In the genomic region with DNA sequence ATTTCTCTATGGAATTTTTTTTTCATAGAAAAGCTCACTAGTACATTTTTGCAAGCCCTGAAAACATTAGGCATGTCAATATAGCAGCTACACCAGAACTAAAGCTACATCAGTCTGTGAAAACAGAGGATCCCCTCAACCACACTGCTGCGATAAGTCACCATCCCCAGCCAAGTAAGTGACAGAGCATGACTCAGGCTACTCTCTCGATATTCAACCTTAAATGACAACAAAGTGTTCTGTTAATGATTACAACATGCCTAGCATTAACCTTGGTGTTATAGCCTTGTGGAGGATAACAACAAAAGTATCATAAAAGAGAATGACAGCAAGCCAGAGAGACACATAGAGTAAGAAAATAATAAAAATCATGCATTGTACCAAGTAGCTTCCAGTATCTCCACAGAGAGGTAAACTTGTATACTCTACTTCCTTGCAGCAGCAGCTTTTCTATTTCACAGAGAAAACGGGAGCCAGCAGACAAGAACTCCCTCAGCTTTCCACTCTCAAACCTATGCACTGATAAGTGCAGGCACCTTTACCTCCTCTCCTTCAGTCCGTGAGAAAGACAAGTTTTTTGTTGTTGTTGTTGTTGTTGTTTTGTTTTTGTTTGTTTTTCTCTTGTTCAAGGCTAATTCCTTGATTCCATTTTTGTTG, we compare ENCODE assay signal across 13 cellular contexts.
A peak's percentile ranks its signal among the peaks of the same experiment; 100 is the strongest.
DNase-seq lines count a peak whose midpoint lies in the region; ATAC-seq and TF ChIP-seq lines count a peak whose summit lies in the region.
"Had no signal": no experiment of that assay in that cellular context is flagged by ENCODE, and none has a peak within 500 bp of the region (broad histone marks: within the 10 kb centered on the region; RNA-seq: fewer than 3 reads in every experiment).

No MANE protein-coding gene starts in this region.

- H3K4me1 ChIP-seq in liver (ENCODE audit: control insufficient read depth in 4 of 4, insufficient read depth in 4 of 4, low read length in 3 of 4) = peaks cover 0 to 2% (median 0%) of the 10 kb centered on the region in 4 donors

- H3K4me3 ChIP-seq in epithelial cell of esophagus (ENCODE audit: low read length) (no peak overlapping the region), liver (ENCODE audit: low read depth in 1 of 3, low read length in 3 of 3) (no peak overlapping the region)
- H3K4me3 ChIP-seq: cardiac muscle cell had no signal

- peaks cover 2% of the 10 kb centered on the region for H3K4me1 Mint-ChIP-seq in activated CD4-positive, alpha-beta memory T cell treated with anti-CD3 and anti-CD28 coated beads, Interleukin-2, amount 10 ng/mL, durations not matched to agents 7 days and 5 days

- H3K4me3 Mint-ChIP-seq in activated CD4-positive, alpha-beta memory T cell treated with anti-CD3 and anti-CD28 coated beads, Interleukin-2, amount 10 ng/mL, durations not matched to agents 7 days and 5 days = no peak overlapping the region
- H3K4me3 Mint-ChIP-seq: activated T-cell treated with anti-CD3 and anti-CD28 coated beads, Interleukin-2, amount 50 U/mL, for 4 hours; H9 had no signal

- no peak overlapping the region for H3K27ac ChIP-seq in liver (ENCODE audit: low read depth in 1 of 2, low read length in 2 of 2)
- H3K27ac ChIP-seq: cardiac muscle cell had no signal

- no peak for TF ChIP-seq RAD21 in liver (IDR thresholded peaks at IDR 0.05)

- DNase-seq in DMS53 treated with DMSO at 0.1 percent for 48 hours (lab: John Stamatoyannopoulos, UW; ENCODE audit: unreplicated experiment) = peak; percentile 1
- peak; percentile 45 for DNase-seq in LoVo (ENCODE audit: low spot score)
- DNase-seq in epithelial cell of esophagus (ENCODE audit: low read depth) = peak; percentile 5
- DNase-seq in activated CD4-positive, alpha-beta memory T cell treated with anti-CD3 and anti-CD28 coated beads, Interleukin-2, amount 10 ng/mL, durations not matched to agents 7 days and 5 days = no peak
- DNase-seq in DMS153 treated with DMSO at 0.1 percent for 48 hours (lab: John Stamatoyannopoulos, UW; ENCODE audit: unreplicated experiment) = no peak
- DNase-seq: activated T-cell treated with anti-CD3 and anti-CD28 coated beads, Interleukin-2, amount 50 U/mL, for 4 hours; H9; NCI-H226 had no signal

- no peak overlapping the region for H3K27ac Mint-ChIP-seq in activated CD4-positive, alpha-beta memory T cell treated with anti-CD3 and anti-CD28 coated beads, Interleukin-2, amount 10 ng/mL, durations not matched to agents 7 days and 5 days

- H3K27me3 Mint-ChIP-seq in activated CD4-positive, alpha-beta memory T cell treated with anti-CD3 and anti-CD28 coated beads, Interleukin-2, amount 10 ng/mL, durations not matched to agents 7 days and 5 days = no peaks in the 10 kb centered on the region

- WGBS in liver = 37% methylated on average over 4 of the region's 4 CpGs

- H3K36me3 ChIP-seq in liver (ENCODE audit: control insufficient read depth in 4 of 4, insufficient read depth in 3 of 4, low read depth in 1 of 4, low read length in 3 of 4) = no peaks in the 10 kb centered on the region
- H3K36me3 ChIP-seq: cardiac muscle cell had no signal

- H3K9me3 ChIP-seq in liver (ENCODE audit: control insufficient read depth in 4 of 4, low read length in 3 of 4) = no peaks in the 10 kb centered on the region
- H3K9me3 ChIP-seq: neutrophil had no signal

- ATAC-seq in GM21447 (IDR thresholded peaks at IDR 0.05; ENCODE audit: unreplicated experiment) (no peak), GM21515 (IDR thresholded peaks at IDR 0.05; ENCODE audit: unreplicated experiment) (no peak)
- ATAC-seq: activated T-cell treated with anti-CD3 and anti-CD28 coated beads, Interleukin-2, amount 50 U/mL, for 4 hours had no signal

- H3K36me3 Mint-ChIP-seq in activated CD4-positive, alpha-beta memory T cell treated with anti-CD3 and anti-CD28 coated beads, Interleukin-2, amount 10 ng/mL, durations not matched to agents 7 days and 5 days (ENCODE audit: low read depth) = peaks cover 18% of the 10 kb centered on the region

- CTCF ChIA-PET in activated CD4-positive, alpha-beta memory T cell treated with anti-CD3 and anti-CD28 coated beads, Interleukin-2, amount 10 ng/mL, durations not matched to agents 7 days and 5 days (lab: Charles Lee) = interaction anchor here (0.9 kb wide), 1 partner anchor 17 kb away, joined by 3 read pairs; no protein-coding TSS in a partner anchor

- POLR2A ChIA-PET in activated CD4-positive, alpha-beta memory T cell treated with anti-CD3 and anti-CD28 coated beads, Interleukin-2, amount 10 ng/mL, durations not matched to agents 7 days and 5 days (lab: Charles Lee) = no interaction called here

- no peak for TF ChIP-seq CTCF in epithelial cell of esophagus (IDR thresholded peaks at IDR 0.05; ENCODE audit: insufficient read depth, low read depth, low read length, missing control alignments)
- no peak for TF ChIP-seq CTCF in liver (IDR thresholded peaks at IDR 0.05; ENCODE audit: low read depth, low read length, missing input control)

- peaks cover 2% of the 10 kb centered on the region for H3K9me3 Mint-ChIP-seq in activated CD4-positive, alpha-beta memory T cell treated with anti-CD3 and anti-CD28 coated beads, Interleukin-2, amount 10 ng/mL, durations not matched to agents 7 days and 5 days
- H3K9me3 Mint-ChIP-seq: activated T-cell treated with anti-CD3 and anti-CD28 coated beads, Interleukin-2, amount 50 U/mL, for 4 hours; H9 had no signal

- no peak overlapping the region for H3K9ac ChIP-seq in liver (ENCODE audit: low read depth in 1 of 2, low read length in 2 of 2)

- no peaks in the 10 kb centered on the region for H3K27me3 ChIP-seq in liver (ENCODE audit: control insufficient read depth in 4 of 4, insufficient read depth in 4 of 4, low read length in 3 of 4)
- H3K27me3 ChIP-seq: cardiac muscle cell, neutrophil had no signal

TF ChIP-seq in liver, 16 proteins besides CTCF, POLR2A, EP300 and RAD21:
- TF ChIP-seq, protein P1, sequence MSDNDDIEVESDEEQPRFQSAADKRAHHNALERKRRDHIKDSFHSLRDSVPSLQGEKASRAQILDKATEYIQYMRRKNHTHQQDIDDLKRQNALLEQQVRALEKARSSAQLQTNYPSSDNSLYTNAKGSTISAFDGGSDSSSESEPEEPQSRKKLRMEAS (IDR thresholded peaks at IDR 0.05) = peak; percentile 25
- TF ChIP-seq NR2F2 (IDR thresholded peaks at IDR 0.05) (no peak), FOXA1 (IDR thresholded peaks at IDR 0.05) (no peak), JUND (IDR thresholded peaks at IDR 0.05) (peak in 1 of 2 donors; percentile 41), EGR1 (IDR thresholded peaks at IDR 0.05; ENCODE audit: low read depth in 2 of 2) (no peak), SP1 (IDR thresholded peaks at IDR 0.05) (no peak), HNF4A (conservative IDR thresholded peaks at IDR 0.05) (peak in 1 of 2 donors; percentile 30), HNF4G (IDR thresholded peaks at IDR 0.05) (no peak), GABPA (IDR thresholded peaks at IDR 0.05 in 1 of 2, conservative IDR thresholded peaks at IDR 0.05 in 1 of 2) (no peak), RXRA (IDR thresholded peaks at IDR 0.05) (peak; percentile 24 to 76), FOXA2 (IDR thresholded peaks at IDR 0.05) (no peak)
- TF ChIP-seq, protein P2, sequence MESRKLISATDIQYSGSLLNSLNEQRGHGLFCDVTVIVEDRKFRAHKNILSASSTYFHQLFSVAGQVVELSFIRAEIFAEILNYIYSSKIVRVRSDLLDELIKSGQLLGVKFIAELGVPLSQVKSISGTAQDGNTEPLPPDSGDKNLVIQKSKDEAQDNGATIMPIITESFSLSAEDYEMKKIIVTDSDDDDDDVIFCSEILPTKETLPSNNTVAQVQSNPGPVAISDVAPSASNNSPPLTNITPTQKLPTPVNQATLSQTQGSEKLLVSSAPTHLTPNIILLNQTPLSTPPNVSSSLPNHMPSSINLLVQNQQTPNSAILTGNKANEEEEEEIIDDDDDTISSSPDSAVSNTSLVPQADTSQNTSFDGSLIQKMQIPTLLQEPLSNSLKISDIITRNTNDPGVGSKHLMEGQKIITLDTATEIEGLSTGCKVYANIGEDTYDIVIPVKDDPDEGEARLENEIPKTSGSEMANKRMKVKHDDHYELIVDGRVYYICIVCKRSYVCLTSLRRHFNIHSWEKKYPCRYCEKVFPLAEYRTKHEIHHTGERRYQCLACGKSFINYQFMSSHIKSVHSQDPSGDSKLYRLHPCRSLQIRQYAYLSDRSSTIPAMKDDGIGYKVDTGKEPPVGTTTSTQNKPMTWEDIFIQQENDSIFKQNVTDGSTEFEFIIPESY (IDR thresholded peaks at IDR 0.05) = no peak
TF ChIP-seq in liver: peak in this region for 4.

Comparison
In these comparisons a context has a peak if more than half of its experiments do, and no peak if none do; other contexts are left out.
1. DNase-seq: peak in DMS53 treated with DMSO at 0.1 percent for 48 hours (single experiment), LoVo (single experiment) and epithelial cell of esophagus (single experiment); none in activated CD4-positive, alpha-beta memory T cell treated with anti-CD3 and anti-CD28 coated beads, Interleukin-2, amount 10 ng/mL, durations not matched to agents 7 days and 5 days (single experiment) and DMS153 treated with DMSO at 0.1 percent for 48 hours (single experiment).